ENCODE assay signal across 41 cellular contexts in genomic region chr7:144122876-144123275, GRCh38. TPM values are rescaled to one million over a fixed set of nuclear protein-coding genes. Genes with fewer than 3 reads are reported as not detected.
"Had no signal": no experiment of that assay in that cellular context is flagged by ENCODE, and none has a peak within 500 bp of the region (broad histone marks: within the 10 kb centered on the region; RNA-seq: fewer than 3 reads in every experiment).

OR2A14 (plus strand) TSS chr7:144123176; CDS start chr7:144129113, 5,937 bp downstream.

- H3K4me1 Mint-ChIP-seq: activated naive CD4-positive, alpha-beta T cell treated with anti-CD3 and anti-CD28 coated beads, Interleukin-2, amount 10 ng/mL, durations not matched to agents 7 days and 5 days; activated T-helper 17 cell treated with anti-CD3 and anti-CD28 coated beads, Interleukin-2, amount 50 U/mL, for 72 hours; brain; central memory CD8-positive, alpha-beta T cell had no signal

- H3K9me3 Mint-ChIP-seq: activated naive CD4-positive, alpha-beta T cell treated with anti-CD3 and anti-CD28 coated beads for 36 hours; activated naive CD4-positive, alpha-beta T cell treated with anti-CD3 and anti-CD28 coated beads, Interleukin-2, amount 10 ng/mL, durations not matched to agents 7 days and 5 days; activated naive CD8-positive, alpha-beta T cell treated with anti-CD3 and anti-CD28 coated beads for 36 hours; activated naive CD8-positive, alpha-beta T cell treated with anti-CD3 and anti-CD28 coated beads, Interleukin-2, amount 50 U/mL, for 24 hours; activated T-cell treated with anti-CD3 and anti-CD28 coated beads, Interleukin-2, amount 50 U/mL, for 24 hours; activated T-cell treated with anti-CD3 and anti-CD28 coated beads, Interleukin-2, amount 50 U/mL, for 4 hours; activated T-helper 1 cell treated with anti-CD3 and anti-CD28 coated beads, Interleukin-12 subunit alpha, Interleukin-12 subunit beta, Interleukin-2, Interleukin-4 antibody, amounts not matched to agents 30 ng/mL and 10 ng/mL and 1 ng/mL, durations not matched to agents 14 hours and 24 hours and 36 hours; activated T-helper 17 cell treated with anti-CD3 and anti-CD28 coated beads, Interleukin-2, amount 50 U/mL, for 72 hours; activated T-helper 2 cell treated with anti-CD3 and anti-CD28 coated beads, Interferon-gamma antibody, Interleukin-2, Interleukin-4, amounts not matched to agents 10 μg/mL and 5 μg/mL and 100 μg/mL, durations not matched to agents 14 hours and 24 hours and 36 hours had no signal

- H3K4me3 Mint-ChIP-seq: activated naive CD4-positive, alpha-beta T cell treated with anti-CD3 and anti-CD28 coated beads for 36 hours; activated naive CD4-positive, alpha-beta T cell treated with anti-CD3 and anti-CD28 coated beads, Interleukin-2, amount 10 ng/mL, durations not matched to agents 7 days and 5 days; activated naive CD8-positive, alpha-beta T cell; activated naive CD8-positive, alpha-beta T cell treated with anti-CD3 and anti-CD28 coated beads for 36 hours; activated naive CD8-positive, alpha-beta T cell treated with anti-CD3 and anti-CD28 coated beads, Interleukin-2, amount 10 ng/mL, durations not matched to agents 7 days and 5 days; activated naive CD8-positive, alpha-beta T cell treated with anti-CD3 and anti-CD28 coated beads, Interleukin-2, amount 50 U/mL, for 24 hours; activated T-cell treated with anti-CD3 and anti-CD28 coated beads, Interleukin-2, amount 50 U/mL, for 24 hours; activated T-cell treated with anti-CD3 and anti-CD28 coated beads, Interleukin-2, amount 50 U/mL, for 4 hours; activated T-cell treated with anti-CD3 and anti-CD28 coated beads, Interleukin-2, amount 50 U/mL, for 72 hours; activated T-helper 1 cell treated with anti-CD3 and anti-CD28 coated beads, Interleukin-12 subunit alpha, Interleukin-12 subunit beta, Interleukin-2, Interleukin-4 antibody, amounts not matched to agents 30 ng/mL and 10 ng/mL and 1 ng/mL, durations not matched to agents 14 hours and 24 hours and 36 hours; activated T-helper 17 cell treated with anti-CD3 and anti-CD28 coated beads, Interleukin-2, amount 50 U/mL, for 72 hours; brain; central memory CD8-positive, alpha-beta T cell had no signal

- ATAC-seq: activated naive CD8-positive, alpha-beta T cell treated with anti-CD3 and anti-CD28 coated beads, Interleukin-2, amount 50 U/mL, for 24 hours; activated T-cell treated with anti-CD3 and anti-CD28 coated beads, Interleukin-2, amount 50 U/mL, for 4 hours; activated T-cell treated with anti-CD3 and anti-CD28 coated beads, Interleukin-2, amount 50 U/mL, for 72 hours; activated T-helper 17 cell treated with anti-CD3 and anti-CD28 coated beads, Interleukin-2, amount 50 U/mL, for 72 hours; body of pancreas had no signal

- H3K27me3 Mint-ChIP-seq: activated naive CD8-positive, alpha-beta T cell; activated naive CD8-positive, alpha-beta T cell treated with anti-CD3 and anti-CD28 coated beads, Interleukin-2, amount 50 U/mL, for 24 hours; brain had no signal

- H3K4me1 ChIP-seq: adrenal gland, ascending aorta, body of pancreas, breast epithelium had no signal

- H3K27me3 ChIP-seq: adrenal gland, ascending aorta, body of pancreas, brain microvascular endothelial cell, breast epithelium, cardiac muscle cell had no signal

- H3K9me3 ChIP-seq: adrenal gland, ascending aorta, body of pancreas, breast epithelium had no signal

- H3K36me3 Mint-ChIP-seq: activated naive CD4-positive, alpha-beta T cell treated with anti-CD3 and anti-CD28 coated beads, Interleukin-2, amount 10 ng/mL, durations not matched to agents 7 days and 5 days; activated naive CD8-positive, alpha-beta T cell; activated naive CD8-positive, alpha-beta T cell treated with anti-CD3 and anti-CD28 coated beads for 36 hours; activated naive CD8-positive, alpha-beta T cell treated with anti-CD3 and anti-CD28 coated beads, Interleukin-2, amount 10 ng/mL, durations not matched to agents 7 days and 5 days; brain had no signal

- H3K27ac Mint-ChIP-seq: activated naive CD4-positive, alpha-beta T cell treated with anti-CD3 and anti-CD28 coated beads for 36 hours; activated naive CD4-positive, alpha-beta T cell treated with anti-CD3 and anti-CD28 coated beads, Interleukin-2, amount 10 ng/mL, durations not matched to agents 7 days and 5 days; activated naive CD8-positive, alpha-beta T cell; activated naive CD8-positive, alpha-beta T cell treated with anti-CD3 and anti-CD28 coated beads for 36 hours; activated naive CD8-positive, alpha-beta T cell treated with anti-CD3 and anti-CD28 coated beads, Interleukin-2, amount 10 ng/mL, durations not matched to agents 7 days and 5 days; activated naive CD8-positive, alpha-beta T cell treated with anti-CD3 and anti-CD28 coated beads, Interleukin-2, amount 50 U/mL, for 24 hours; activated T-cell treated with anti-CD3 and anti-CD28 coated beads, Interleukin-2, amount 50 U/mL, for 24 hours; activated T-cell treated with anti-CD3 and anti-CD28 coated beads, Interleukin-2, amount 50 U/mL, for 72 hours; activated T-helper 1 cell treated with anti-CD3 and anti-CD28 coated beads, Interleukin-12 subunit alpha, Interleukin-12 subunit beta, Interleukin-2, Interleukin-4 antibody, amounts not matched to agents 30 ng/mL and 10 ng/mL and 1 ng/mL, durations not matched to agents 14 hours and 24 hours and 36 hours; activated T-helper 17 cell treated with anti-CD3 and anti-CD28 coated beads, Interleukin-2, amount 50 U/mL, for 72 hours; activated T-helper 2 cell treated with anti-CD3 and anti-CD28 coated beads, Interferon-gamma antibody, Interleukin-2, Interleukin-4, amounts not matched to agents 10 μg/mL and 5 μg/mL and 100 μg/mL, durations not matched to agents 14 hours and 24 hours and 36 hours; brain had no signal

- DNase-seq: activated effector memory CD4-positive, alpha-beta T cell treated with anti-CD3 and anti-CD28 coated beads, Interleukin-2, amount 50 U/mL, for 16 hours; activated effector memory CD4-positive, alpha-beta T cell treated with Interleukin-2 at 50 U/mL for 16 hours; activated gamma-delta T cell; activated gamma-delta T cell treated with Interleukin-2 at 50 U/mL for 16 hours; activated naive CD4-positive, alpha-beta T cell; activated naive CD4-positive, alpha-beta T cell treated with anti-CD3 and anti-CD28 coated beads for 36 hours; activated naive CD4-positive, alpha-beta T cell treated with anti-CD3 and anti-CD28 coated beads, Interleukin-2, amount 10 ng/mL, durations not matched to agents 7 days and 5 days; activated naive CD4-positive, alpha-beta T cell treated with anti-CD3 and anti-CD28 coated beads, Interleukin-2, amount 50 U/mL, for 16 hours; activated naive CD4-positive, alpha-beta T cell treated with Interleukin-2 at 50 U/mL for 16 hours; activated naive CD8-positive, alpha-beta T cell treated with anti-CD3 and anti-CD28 coated beads for 36 hours; activated naive CD8-positive, alpha-beta T cell treated with anti-CD3 and anti-CD28 coated beads, Interleukin-2, amount 10 ng/mL, durations not matched to agents 7 days and 5 days; activated naive CD8-positive, alpha-beta T cell treated with anti-CD3 and anti-CD28 coated beads, Interleukin-2, amount 50 U/mL, for 24 hours; activated T-cell treated with anti-CD3 and anti-CD28 coated beads, Interleukin-2, amount 50 U/mL, for 1 hour; activated T-cell treated with anti-CD3 and anti-CD28 coated beads, Interleukin-2, amount 50 U/mL, for 24 hours; activated T-cell treated with anti-CD3 and anti-CD28 coated beads, Interleukin-2, amount 50 U/mL, for 4 hours; activated T-cell treated with anti-CD3 and anti-CD28 coated beads, Interleukin-2, amount 50 U/mL, for 48 hours; activated T-cell treated with anti-CD3 and anti-CD28 coated beads, Interleukin-2, amount 50 U/mL, for 72 hours; adrenal gland; amniotic stem cell; amygdala; anterior cingulate cortex; aorta; body of pancreas; brain microvascular endothelial cell; caudate nucleus; cerebellar nuclear complex had no signal

- H3K27ac ChIP-seq: adrenal gland, ascending aorta, body of pancreas, brain microvascular endothelial cell, breast epithelium, cardiac muscle cell had no signal

- H3K36me3 ChIP-seq: adrenal gland, ascending aorta, brain microvascular endothelial cell, breast epithelium, cardiac muscle cell had no signal

- H3K4me3 ChIP-seq: adrenal gland, ascending aorta, body of pancreas, breast epithelium, cardiac muscle cell had no signal

RNA-seq across cellular contexts. Expression of gene OR2A14, which starts in this region (rescaled TPM):
- total RNA-seq: activated naive CD4-positive, alpha-beta T cell treated with anti-CD3 and anti-CD28 coated beads for 36 hours; activated naive CD8-positive, alpha-beta T cell treated with anti-CD3 and anti-CD28 coated beads for 36 hours; activated naive CD8-positive, alpha-beta T cell treated with anti-CD3 and anti-CD28 coated beads, Interleukin-2, amount 10 ng/mL, durations not matched to agents 7 days and 5 days; activated T-cell treated with anti-CD3 and anti-CD28 coated beads, Interleukin-2, amount 50 U/mL, for 4 hours; activated T-cell treated with anti-CD3 and anti-CD28 coated beads, Interleukin-2, amount 50 U/mL, for 72 hours; activated T-helper 1 cell treated with anti-CD3 and anti-CD28 coated beads, Interleukin-12 subunit alpha, Interleukin-12 subunit beta, Interleukin-2, Interleukin-4 antibody, amounts not matched to agents 30 ng/mL and 10 ng/mL and 1 ng/mL, durations not matched to agents 14 hours and 24 hours and 36 hours; activated T-helper 17 cell treated with anti-CD3 and anti-CD28 coated beads, Interleukin-2, amount 50 U/mL, for 72 hours; activated T-helper 2 cell treated with anti-CD3 and anti-CD28 coated beads, Interferon-gamma antibody, Interleukin-2, Interleukin-4, amounts not matched to agents 10 μg/mL and 5 μg/mL and 100 μg/mL, durations not matched to agents 14 hours and 24 hours and 36 hours; adrenal gland; aorta; ascending aorta; astrocyte; body of pancreas; breast epithelium; bronchial epithelial cell; cardiac muscle cell; cardiac septum; cerebellum; chondrocyte had no signal
- polyA plus RNA-seq: adipose tissue, adrenal gland, aorta, cardiac muscle cell had no signal
